In genomic region chr1:148844220-148844619, GRCh38 we compare ENCODE assay signal across 8 cellular contexts. TPM values are rescaled to one million over a fixed set of nuclear protein-coding genes. Genes with fewer than 3 reads are reported as not detected.
DNase-seq lines count a peak whose midpoint lies in the region; ATAC-seq, FAIRE-seq and TF ChIP-seq lines count a peak whose summit lies in the region.
"Not testable (repeated sequence)": the region's sequence is repeated elsewhere in the genome, so short reads cannot be mapped to it uniquely, and the experiment has no call there.

Gene PDE4DIP, plus strand, starts transcription at chr1:148844428. Its CDS starts 347 bp downstream, at chr1:148844775.

- H2AFZ ChIP-seq in Karpas-422 (ENCODE audit: low read length); HepG2 (ENCODE audit: low read length): not testable (repeated sequence)

- DNase-seq in BJ (ENCODE audit: low read depth); Karpas-422; endodermal cell; HepG2 (ENCODE audit: low spot score): not testable (repeated sequence)
- peak; percentile 13 for DNase-seq in activated CD4-positive, alpha-beta T cell treated with anti-CD3 and anti-CD28 coated beads for 48 hours
- DNase-seq in activated gamma-delta T cell treated with Interleukin-2 at 50 U/mL for 16 hours = peak; percentile 45
- DNase-seq in sigmoid colon = peak; percentile 30
- peak; percentile 2 for DNase-seq in stimulated activated CD8-positive, alpha-beta memory T cell treated with anti-CD3 and anti-CD28 coated beads, Interleukin-7, amount 100 ng/mL, for 24 hours (ENCODE audit: low read depth)

- not testable (repeated sequence) for H3K4me2 ChIP-seq in Karpas-422 (ENCODE audit: low read depth, low read length, poor library complexity, severe bottlenecking); HepG2 (ENCODE audit: low read depth, low read length)

- peak within 1 kb of the TSS; percentile 34 for H3K4me3 Mint-ChIP-seq in endodermal cell

- not testable (repeated sequence) for BruUV-seq in HepG2 (replicated peaks; lab: Mats Ljungman, UMichigan)

- H3K9me2 ChIP-seq in Karpas-422 (replicated peaks; ENCODE audit: insufficient read depth, low read length) = not testable (repeated sequence)

- not testable (repeated sequence) for TF ChIP-seq POLR2A in HepG2 (IDR thresholded peaks at IDR 0.05; ENCODE audit: insufficient read depth in 1 of 2, low read depth in 2 of 2, low read length in 2 of 2); sigmoid colon (IDR thresholded peaks at IDR 0.05)

- CTCF ChIA-PET in BJ (lab: Yijun Ruan, JAX); HepG2 (lab: Yijun Ruan, JAX; ENCODE audit: low intra/inter-chr PET ratio, low total read pairs): not testable (repeated sequence)

- H3K4me1 Mint-ChIP-seq in endodermal cell = not testable (repeated sequence)

- not testable (repeated sequence) for H3K9me3 ChIP-seq in Karpas-422 (ENCODE audit: low read length); endodermal cell (ENCODE audit: control insufficient read depth, low read length); HepG2 (ENCODE audit: low read length); sigmoid colon

- not testable (repeated sequence) for H3K4me3 ChIP-seq in BJ (ENCODE audit: low read depth, low read length); Karpas-422 (ENCODE audit: low read length); endodermal cell (ENCODE audit: low read length); HepG2 (replicated peaks in 1 of 3; ENCODE audit: insufficient read depth in 1 of 3, low read depth in 2 of 3, low read length in 3 of 3); sigmoid colon

- H3K27me3 ChIP-seq in BJ (ENCODE audit: control insufficient read depth, insufficient read depth, low read length); Karpas-422 (ENCODE audit: low read length); endodermal cell (ENCODE audit: control insufficient read depth, insufficient read depth, low read length, poor library complexity, severe bottlenecking); HepG2 (ENCODE audit: control insufficient read depth in 1 of 2, insufficient read depth in 2 of 2, low read length in 2 of 2); sigmoid colon: not testable (repeated sequence)

- H3K27ac ChIP-seq in Karpas-422 (ENCODE audit: low read length); endodermal cell (ENCODE audit: low read depth, low read length); HepG2 (ENCODE audit: extremely low read length, insufficient read depth, low read length); sigmoid colon: not testable (repeated sequence)

- not testable (repeated sequence) for H3K27ac Mint-ChIP-seq in endodermal cell

- H3K36me3 ChIP-seq in BJ (ENCODE audit: control insufficient read depth, insufficient read depth, low read length); Karpas-422 (ENCODE audit: insufficient read depth, low read length); endodermal cell (ENCODE audit: control insufficient read depth, insufficient read depth, low read length); HepG2 (replicated peaks in 1 of 2; ENCODE audit: control insufficient read depth in 1 of 2, insufficient read depth in 2 of 2, low read length in 2 of 2); sigmoid colon: not testable (repeated sequence)

- POLR2A ChIA-PET in BJ (lab: Charles Lee); HepG2 (lab: Yijun Ruan, JAX): not testable (repeated sequence)

- intact Hi-C loops in HepG2 (cut with micrococcal nuclease; ENCODE audit: unreplicated experiment); sigmoid colon (cut with DNase I): not testable (repeated sequence)

- 0% methylated on average over 4 of the region's 36 CpGs; no CpG with 5 or more reads in 1 of the 2 experiments for WGBS in endodermal cell (ENCODE audit: insufficient coverage in 1 of 2, insufficient read length in 1 of 2), 2 experiments
- WGBS in HepG2 (ENCODE audit: low lambda C conversion rate) = no CpG with 5 or more reads among the region's 36 CpGs
- WGBS in sigmoid colon, 2 donors = 0% methylated on average over 12 to 15 of the region's 36 CpGs

- TF ChIP-seq CTCF in BJ (IDR thresholded peaks at IDR 0.05; ENCODE audit: insufficient read depth, low read depth, low read length); endodermal cell (conservative IDR thresholded peaks at IDR 0.05); HepG2 (CRISPR knock-in tag; IDR thresholded peaks at IDR 0.05); sigmoid colon (IDR thresholded peaks at IDR 0.05): not testable (repeated sequence)

- H3K79me2 ChIP-seq in Karpas-422 (ENCODE audit: low read length); HepG2 (ENCODE audit: insufficient read depth, low read length): not testable (repeated sequence)

- ATAC-seq in HepG2 = peak; percentile 95

- H3K36me3 Mint-ChIP-seq in endodermal cell (ENCODE audit: low read depth) = not testable (repeated sequence)

- TF ChIP-seq EP300 in HepG2 (IDR thresholded peaks at IDR 0.05; ENCODE audit: low read depth in 2 of 2, low read length in 2 of 2); HepG2 (CRISPR knock-in tag; IDR thresholded peaks at IDR 0.05; ENCODE audit: borderline replicate concordance); sigmoid colon (IDR thresholded peaks at IDR 0.05): not testable (repeated sequence)

- in situ Hi-C loops in HepG2 (cut with HindIII; ENCODE audit: extremely low pct_ligation_motif_present, low pct_unique_long_range_greater_than_20kb) = not testable (repeated sequence)

- not testable (repeated sequence) for TF ChIP-seq RAD21 in HepG2 (CRISPR knock-in tag; IDR thresholded peaks at IDR 0.05)

- not testable (repeated sequence) for H3K4me1 ChIP-seq in Karpas-422 (ENCODE audit: low read length); endodermal cell (ENCODE audit: control insufficient read depth, insufficient read depth, low read length); HepG2 (ENCODE audit: insufficient read depth, low read length); sigmoid colon

- H3K27me3 Mint-ChIP-seq in endodermal cell (ENCODE audit: insufficient read depth) = not testable (repeated sequence)

- not testable (repeated sequence) for FAIRE-seq in HepG2 (lab: Jason Lieb, UNC)

- not testable (repeated sequence) for H4K20me1 ChIP-seq in Karpas-422 (ENCODE audit: insufficient read depth, low read depth, low read length); HepG2 (ENCODE audit: insufficient read depth, low read length)

- not testable (repeated sequence) for H3K9me3 Mint-ChIP-seq in endodermal cell

- not testable (repeated sequence) for H3K9ac ChIP-seq in Karpas-422 (ENCODE audit: low read length); endodermal cell (ENCODE audit: extremely low read depth, low read length, poor library complexity, severe bottlenecking); HepG2 (ENCODE audit: insufficient read depth, low read depth, low read length)

RNA-seq across cellular contexts. Expression of gene PDE4DIP, which starts in this region (rescaled TPM):
- polyA plus RNA-seq in BJ (2011; rRNA removed) = 71.7 and 75.1 TPM in 2 replicates
- 106 and 115 TPM in 2 replicates for polyA minus RNA-seq in BJ (2011; rRNA and poly(A)+ RNA removed)
- 4.4 and 15.6 TPM in 2 replicates for total RNA-seq in Karpas-422 (2014; rRNA removed; shearing (Covaris generic); ENCODE audit: low replicate concordance)
- 10 to 100 TPM; 33.0 to 56.2 TPM for total RNA-seq in endodermal cell
- polyA plus RNA-seq in endodermal cell (2013, experiment 1 of 2) = 21.3 TPM
- polyA plus RNA-seq in endodermal cell (2013, experiment 2 of 2) = 17.6 TPM
- total RNA-seq in HepG2 (2016; rRNA removed; fragmentation: Illumina TruSeq; extraction: Trizol) = 10.3 and 16.1 TPM in 2 replicates
- total RNA-seq in HepG2 (2016; cell fraction: cytosol; rRNA removed; fragmentation: Illumina TruSeq; extraction: Trizol; ENCODE audit: low read depth) = 2.7 and 3.1 TPM in 2 replicates
- 10.5 and 14.2 TPM in 2 replicates for total RNA-seq in HepG2 (2016; cell fraction: insoluble cytoplasmic fraction; rRNA removed; fragmentation: Illumina TruSeq; extraction: Trizol)
- total RNA-seq in HepG2 (2016; cell fraction: membrane; rRNA removed; fragmentation: Illumina TruSeq; extraction: Trizol) = 6.6 and 7.5 TPM in 2 replicates
- total RNA-seq in HepG2 (2016; cell fraction: nucleus; rRNA removed; fragmentation: Illumina TruSeq; extraction: Trizol) = 14.6 and 15.3 TPM in 2 replicates
- 4.8 and 5.9 TPM in 2 replicates for polyA plus RNA-seq in HepG2 (2011; rRNA removed)
- polyA plus RNA-seq in HepG2 (2011; cell fraction: cytosol; rRNA removed) = 3.2 and 3.3 TPM in 2 replicates
- 8.7 and 9.7 TPM in 2 replicates for polyA plus RNA-seq in HepG2 (2011; cell fraction: nucleus; rRNA removed)
- polyA plus RNA-seq in HepG2 (2012) = 4.2 and 5.9 TPM in 2 replicates
- polyA plus RNA-seq in HepG2 (2016; cell fraction: cytosol; fragmentation: Illumina TruSeq; extraction: Trizol; ENCODE audit: low read depth) = 1.9 and 2.5 TPM in 2 replicates
- polyA plus RNA-seq in HepG2 (2016; cell fraction: insoluble cytoplasmic fraction; fragmentation: Illumina TruSeq; extraction: Trizol; ENCODE audit: low read depth) = 19.1 and 19.5 TPM in 2 replicates
- 4.1 and 4.8 TPM in 2 replicates for polyA plus RNA-seq in HepG2 (2016; cell fraction: membrane; fragmentation: Illumina TruSeq; extraction: Trizol; ENCODE audit: low read depth)
- 17.7 and 22.8 TPM in 2 replicates for polyA plus RNA-seq in HepG2 (2016; cell fraction: nucleus; fragmentation: Illumina TruSeq; extraction: Trizol; ENCODE audit: insufficient read depth, low read depth)
- polyA minus RNA-seq in HepG2 (2011; rRNA and poly(A)+ RNA removed; ENCODE audit: low replicate concordance) = 8.7 and 11.6 TPM in 2 replicates
- 7.1 and 8.3 TPM in 2 replicates for polyA minus RNA-seq in HepG2 (2011; cell fraction: cytosol; rRNA and poly(A)+ RNA removed)
- polyA minus RNA-seq in HepG2 (2011; cell fraction: nucleus; rRNA and poly(A)+ RNA removed) = 17.4 and 19.7 TPM in 2 replicates
- 10 to 100 TPM; 29.0 to 59.5 (median 35.1) TPM for total RNA-seq in sigmoid colon
- polyA plus RNA-seq in sigmoid colon = 10 to 100 TPM; 16.8 to 25.4 (median 25.2) TPM
